In the genomic region with DNA sequence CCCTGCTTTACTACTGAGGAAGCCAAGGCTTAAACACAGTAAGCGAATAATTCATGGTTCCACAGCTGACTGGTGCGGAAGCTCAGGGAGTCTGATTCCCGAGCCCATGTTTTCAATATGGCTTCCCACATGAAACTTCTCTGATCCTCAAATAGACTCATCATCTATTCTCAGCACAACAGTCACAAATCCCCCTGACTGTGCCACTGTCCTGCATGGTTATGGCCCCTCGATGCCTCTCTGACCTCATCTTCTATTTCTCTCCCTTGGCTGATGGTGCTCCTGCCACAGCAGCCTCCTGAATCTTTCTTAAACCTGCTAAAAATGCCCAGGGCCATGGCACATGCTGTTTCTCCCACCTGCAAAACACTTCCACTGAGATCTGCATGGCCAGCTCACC, we compare ENCODE assay signal across 27 cellular contexts.
"Had no signal": no experiment of that assay in that cellular context is flagged by ENCODE, and none has a peak within 500 bp of the region (broad histone marks: within the 10 kb centered on the region; RNA-seq: fewer than 3 reads in every experiment).

No MANE protein-coding gene starts in this region.

- H3K36me3 ChIP-seq: left lung, lower lobe of right lung, pancreas, right atrium auricular region, spleen, uterus had no signal

- H3K9me3 Mint-ChIP-seq: activated B cell treated with CpG ODN at 0.5 μM for 24 hours; activated T-cell treated with anti-CD3 and anti-CD28 coated beads, Interleukin-2, amount 50 U/mL, for 72 hours; natural killer cell treated with Interleukin-12 subunit alpha and Interleukin-12 subunit beta and Interleukin-15 and Interleukin-18, amount 100 ng/mL, for 72 hours; stimulated activated naive CD8-positive, alpha-beta T cell treated with anti-CD3 and anti-CD28 coated beads, Interleukin-15, Interleukin-2, amounts not matched to agents 100 ng/mL and 50 ng/mL, for 24 hours; T-helper 2 cell treated with Interferon-gamma antibody and Interleukin-4, amounts not matched to agents 5 μg/mL and 100 μg/mL, for 36 hours had no signal

- H3K27ac ChIP-seq: epithelial cell of prostate, left lung, lower lobe of right lung, pancreas, right atrium auricular region, spleen, uterus had no signal

- H3K36me3 Mint-ChIP-seq: activated naive CD8-positive, alpha-beta T cell; natural killer cell treated with Interleukin-12 subunit alpha and Interleukin-12 subunit beta and Interleukin-15 and Interleukin-18, amount 100 ng/mL, for 72 hours had no signal

- ATAC-seq: left lung; lower lobe of right lung; natural killer cell treated with Interleukin-12 subunit alpha and Interleukin-12 subunit beta and Interleukin-15 and Interleukin-18, amount 100 ng/mL, for 72 hours; pancreas had no signal

- DNase-seq: activated B cell treated with CpG ODN at 0.5 μM for 24 hours; activated CD4-positive, alpha-beta T cell treated with anti-CD3 and anti-CD28 coated beads for 36 hours; activated naive CD4-positive, alpha-beta T cell; activated T-cell treated with anti-CD3 and anti-CD28 coated beads for 4 hours; activated T-cell treated with anti-CD3 and anti-CD28 coated beads, Interleukin-2, amount 50 U/mL, for 72 hours; anterior cingulate cortex; dermis blood vessel endothelial cell; effector CD4-positive, alpha-beta T cell; kidney glomerular epithelial cell; left lung; lower lobe of right lung; mesenchymal stem cell; nucleus accumbens; pancreas; spleen; stimulated activated CD4-positive, alpha-beta T cell treated with anti-CD3 and anti-CD28 coated beads, Interleukin-4, amount 100 ng/mL, for 1 hour; uterus had no signal

- H3K4me3 Mint-ChIP-seq: activated B cell treated with CpG ODN at 0.5 μM for 24 hours; activated CD4-positive, alpha-beta T cell treated with anti-CD3 and anti-CD28 coated beads for 36 hours; activated naive CD8-positive, alpha-beta T cell; activated T-cell treated with anti-CD3 and anti-CD28 coated beads, Interleukin-2, amount 50 U/mL, for 72 hours; natural killer cell treated with Interleukin-12 subunit alpha and Interleukin-12 subunit beta and Interleukin-15 and Interleukin-18, amount 100 ng/mL, for 72 hours; stimulated activated naive CD8-positive, alpha-beta T cell treated with anti-CD3 and anti-CD28 coated beads, Interleukin-15, Interleukin-2, amounts not matched to agents 100 ng/mL and 50 ng/mL, for 24 hours; T-helper 2 cell treated with Interferon-gamma antibody and Interleukin-4, amounts not matched to agents 5 μg/mL and 100 μg/mL, for 36 hours; type B pancreatic cell had no signal

- H3K4me1 ChIP-seq: left lung, lower lobe of right lung, pancreas, right atrium auricular region, spleen, uterus had no signal

- H3K4me3 ChIP-seq: left lung, lower lobe of right lung, pancreas, right atrium auricular region, spleen, uterus had no signal

- H3K27me3 ChIP-seq: left lung, pancreas, right atrium auricular region, spleen, uterus had no signal

- H3K4me1 Mint-ChIP-seq: activated B cell treated with CpG ODN at 0.5 μM for 24 hours had no signal

- H3K9me3 ChIP-seq: left lung, lower lobe of right lung, pancreas, right atrium auricular region, spleen, uterus had no signal

- H3K27me3 Mint-ChIP-seq: activated CD4-positive, alpha-beta T cell treated with anti-CD3 and anti-CD28 coated beads for 36 hours; activated naive CD8-positive, alpha-beta T cell; stimulated activated naive CD8-positive, alpha-beta T cell treated with anti-CD3 and anti-CD28 coated beads, Interleukin-15, Interleukin-2, amounts not matched to agents 100 ng/mL and 50 ng/mL, for 24 hours; type B pancreatic cell had no signal

- H3K27ac Mint-ChIP-seq: activated B cell treated with CpG ODN at 0.5 μM for 24 hours; activated CD4-positive, alpha-beta T cell treated with anti-CD3 and anti-CD28 coated beads for 36 hours; activated naive CD8-positive, alpha-beta T cell; activated T-cell treated with anti-CD3 and anti-CD28 coated beads, Interleukin-2, amount 50 U/mL, for 72 hours; natural killer cell treated with Interleukin-12 subunit alpha and Interleukin-12 subunit beta and Interleukin-15 and Interleukin-18, amount 100 ng/mL, for 72 hours; stimulated activated naive CD8-positive, alpha-beta T cell treated with anti-CD3 and anti-CD28 coated beads, Interleukin-15, Interleukin-2, amounts not matched to agents 100 ng/mL and 50 ng/mL, for 24 hours; T-helper 2 cell treated with Interferon-gamma antibody and Interleukin-4, amounts not matched to agents 5 μg/mL and 100 μg/mL, for 36 hours; type B pancreatic cell had no signal

- FAIRE-seq: colon, endometrium, frontal cortex, pancreas had no signal
